In the genomic region with DNA sequence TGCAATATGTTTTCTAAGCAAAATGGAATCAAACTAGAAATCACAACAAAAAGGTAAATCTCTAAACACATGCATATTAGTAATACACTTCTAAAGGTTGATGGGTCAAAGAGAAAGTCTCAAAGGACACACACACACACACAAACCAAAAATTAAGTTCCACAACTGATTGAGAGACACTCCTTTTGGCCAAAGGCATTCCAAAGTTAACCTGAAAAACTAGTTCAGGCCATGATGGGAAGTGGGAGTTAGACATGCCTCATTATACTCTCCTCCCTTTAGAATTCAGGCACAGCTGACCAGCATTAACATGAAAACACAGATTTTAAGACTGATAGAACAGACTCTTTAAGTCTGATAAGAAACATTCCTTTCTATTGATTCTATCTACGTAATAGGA, we compare ENCODE assay signal across 16 cellular contexts.
DNase-seq lines count a peak whose midpoint lies in the region; TF ChIP-seq lines count a peak whose summit lies in the region.
"Had no signal": no experiment of that assay in that cellular context is flagged by ENCODE, and none has a peak within 500 bp of the region (broad histone marks: within the 10 kb centered on the region; RNA-seq: fewer than 3 reads in every experiment).

No MANE protein-coding gene starts in this region.

- intact Hi-C loops in mammary epithelial cell (cut with micrococcal nuclease) (no loop called here), MCF 10A (cut with micrococcal nuclease) (loop anchor here (10.0 kb wide), 1 partner anchor 89 kb away; no protein-coding TSS in a partner anchor)

- H3K4me3 ChIP-seq in mammary epithelial cell (replicated peaks in 1 of 3; ENCODE audit: insufficient read depth in 1 of 3, low read depth in 2 of 3, low read length in 3 of 3) = no peak overlapping the region
- H3K4me3 ChIP-seq in suprapubic skin = no peak overlapping the region

- no peak overlapping the region for H3K27ac ChIP-seq in mammary epithelial cell (ENCODE audit: insufficient read depth, low read depth, low read length)
- H3K27ac ChIP-seq in suprapubic skin = no peak overlapping the region

- POLR2A ChIA-PET in MCF 10A (lab: Yijun Ruan, JAX) = no interaction called here

- H3K9me3 Mint-ChIP-seq in MCF 10A (ENCODE audit: unreplicated experiment) = peaks cover 7% of the 10 kb centered on the region

- TF ChIP-seq EP300 in suprapubic skin (IDR thresholded peaks at IDR 0.05) = no peak

- WGBS in mammary epithelial cell (ENCODE audit: low coverage, missing lambda C conversion rate) = 87% methylated on average over 1 of the region's 1 CpG
- WGBS in suprapubic skin = 53% methylated on average over 1 of the region's 1 CpG

- BruUV-seq in mammary epithelial cell (replicated peaks; lab: Mats Ljungman, UMichigan) (no TSS peak), MCF 10A (replicated peaks; lab: Mats Ljungman, UMichigan) (no TSS peak)

- no peak overlapping the region for H3K4me3 Mint-ChIP-seq in MCF 10A (ENCODE audit: unreplicated experiment)
- H3K4me3 Mint-ChIP-seq: CD4-positive, alpha-beta T cell had no signal

- H3K4me1 ChIP-seq in mammary epithelial cell (ENCODE audit: insufficient read depth, low read length) (peaks cover 10% of the 10 kb centered on the region), suprapubic skin (peaks cover 17% of the 10 kb centered on the region)
- H3K4me1 ChIP-seq: BE2C had no signal

- H3K27me3 Mint-ChIP-seq in MCF 10A (ENCODE audit: insufficient read depth, unreplicated experiment) = no peaks in the 10 kb centered on the region
- H3K27me3 Mint-ChIP-seq: CD4-positive, alpha-beta T cell had no signal

- H3K27me3 ChIP-seq in mammary epithelial cell (ENCODE audit: insufficient read depth, low read length) (no peaks in the 10 kb centered on the region), suprapubic skin (no peaks in the 10 kb centered on the region)
- H3K27me3 ChIP-seq: BE2C had no signal

- DNase-seq in mammary epithelial cell (peak; percentile 44), MCF 10A (ENCODE audit: unreplicated experiment) (no peak), amniotic epithelial cell (ENCODE audit: low read depth) (peak; percentile 35), islet precursor cell (peak; percentile 51), OCI-M1 (lab: John Stamatoyannopoulos, UW) (no peak), suprapubic skin (ENCODE audit: low spot score in 2 of 2) (no peak), GM13977 (ENCODE audit: low spot score) (no peak), NCI-H774 (lab: John Stamatoyannopoulos, UW) (no peak)
- DNase-seq: BE2C; CD4-positive, alpha-beta T cell; DMS79; NCI-H1417 treated with DMSO at 0.1 percent for 48 hours; NCI-H187 treated with DMSO at 0.1 percent for 48 hours; NCI-H345; NCI-H524 treated with DMSO at 0.1 percent for 48 hours; Right ventricle myocardium superior had no signal

- H3K79me2 ChIP-seq in mammary epithelial cell (ENCODE audit: insufficient read depth, low read length) = no peaks in the 10 kb centered on the region

- no peak overlapping the region for H3K27ac Mint-ChIP-seq in MCF 10A (ENCODE audit: low read depth, unreplicated experiment)
- H3K27ac Mint-ChIP-seq: CD4-positive, alpha-beta T cell had no signal

- H3K36me3 ChIP-seq in mammary epithelial cell (ENCODE audit: insufficient read depth, low read length) = no peaks in the 10 kb centered on the region
- no peaks in the 10 kb centered on the region for H3K36me3 ChIP-seq in suprapubic skin
- H3K36me3 ChIP-seq: BE2C had no signal

- no peaks in the 10 kb centered on the region for H4K20me1 ChIP-seq in mammary epithelial cell (ENCODE audit: insufficient read depth, low read length)

- dilution Hi-C loops in mammary epithelial cell (cut with HindIII; ENCODE audit: low sequenced_read_pairs) = no loop called here

- CTCF ChIA-PET in mammary epithelial cell (lab: Charles Lee; ENCODE audit: low non-redundant PET) = no interaction called here
- CTCF ChIA-PET in MCF 10A (lab: Yijun Ruan, JAX) = no interaction called here

- peaks cover 20% of the 10 kb centered on the region for H3K4me1 Mint-ChIP-seq in MCF 10A (ENCODE audit: insufficient read depth, unreplicated experiment)

- no peaks in the 10 kb centered on the region for H3K36me3 Mint-ChIP-seq in MCF 10A (ENCODE audit: insufficient read depth, unreplicated experiment)

- H3K9me3 ChIP-seq in mammary epithelial cell (replicated peaks; ENCODE audit: insufficient read depth, low read length) (no peaks in the 10 kb centered on the region), suprapubic skin (no peaks in the 10 kb centered on the region)
- H3K9me3 ChIP-seq: BE2C had no signal

- TF ChIP-seq POLR2A in suprapubic skin (IDR thresholded peaks at IDR 0.05) = no peak

- no peak overlapping the region for H3K4me2 ChIP-seq in mammary epithelial cell (ENCODE audit: insufficient read depth, low read depth, low read length)

- in situ Hi-C loops in mammary epithelial cell (cut with MboI; ENCODE audit: low sequenced_read_pairs in 2 of 2) (no loop called here), GM13977 (cut with MboI; ENCODE audit: low pct_unique_long_range_greater_than_20kb, low sequenced_read_pairs, unreplicated experiment) (no loop called here)

- no peak overlapping the region for H3K9ac ChIP-seq in mammary epithelial cell (ENCODE audit: insufficient read depth, low read length)

- TF ChIP-seq CTCF in mammary epithelial cell (conservative IDR thresholded peaks at IDR 0.05 in 1 of 2, IDR thresholded peaks at IDR 0.05 in 1 of 2; ENCODE audit: extremely low read depth in 1 of 2, insufficient read depth in 1 of 2, low read depth in 1 of 2, low read length in 2 of 2) (no peak), MCF 10A (IDR thresholded peaks at IDR 0.05; ENCODE audit: unreplicated experiment) (no peak), suprapubic skin (IDR thresholded peaks at IDR 0.05) (no peak), GM13977 (IDR thresholded peaks at IDR 0.05; ENCODE audit: extremely low read depth, insufficient read depth, missing control alignments) (no peak)

- H2AFZ ChIP-seq in mammary epithelial cell (ENCODE audit: low read depth, low read length) = peak overlapping the region; percentile 50

Comparison
In these comparisons a context has a peak if more than half of its experiments do, and no peak if none do; other contexts are left out.
1. DNase-seq: peak in mammary epithelial cell (single experiment), amniotic epithelial cell (single experiment) and islet precursor cell (single experiment); none in MCF 10A (single experiment), OCI-M1 (single experiment), suprapubic skin (0 of 2), GM13977 (single experiment) and NCI-H774 (single experiment).